Comparison of ENCODE assay signal across 8 cellular contexts in the genomic region with DNA sequence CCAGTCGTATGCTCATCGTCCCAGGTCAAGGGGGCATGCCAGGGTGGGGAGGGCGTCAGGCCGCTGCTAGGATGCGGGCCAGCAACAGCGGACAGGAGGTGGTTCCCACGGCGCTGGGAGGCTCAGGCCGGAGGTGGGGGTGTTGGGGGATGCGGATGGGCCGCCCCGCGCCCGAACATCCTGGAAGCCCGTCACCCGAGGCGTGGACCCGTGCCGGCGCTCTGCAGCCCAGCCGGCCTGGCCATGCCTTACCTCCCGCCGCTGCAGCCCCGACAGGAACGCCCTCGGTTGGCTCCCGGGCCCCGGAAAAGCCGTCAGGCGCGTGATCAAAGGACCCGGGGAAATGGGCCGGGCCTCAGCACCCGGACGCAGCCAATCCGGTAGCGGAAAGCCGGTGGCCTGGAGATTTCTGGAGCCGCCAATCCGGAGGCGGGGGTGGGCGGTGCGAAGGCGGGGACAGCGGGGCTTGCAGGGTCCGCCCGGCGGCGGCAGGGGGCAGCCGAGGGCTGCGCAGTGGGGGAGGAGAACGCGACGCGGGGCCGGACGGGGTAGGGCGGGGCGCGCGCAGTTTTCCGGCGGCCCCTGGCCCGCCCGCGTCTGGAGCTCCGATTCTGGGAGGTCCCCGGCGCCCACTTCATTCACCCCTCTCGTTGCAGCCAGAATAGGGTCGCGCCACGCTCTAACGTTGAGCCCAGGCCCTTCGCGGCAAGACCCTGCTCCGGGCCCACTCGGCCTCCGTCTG. TPM values are rescaled to one million over a fixed set of nuclear protein-coding genes. Genes with fewer than 3 reads are reported as not detected.
DNase-seq lines count a peak whose midpoint lies in the region; ATAC-seq and TF ChIP-seq lines count a peak whose summit lies in the region.

SMIM29 (minus strand) TSS at position 280 of the 742 bp plus-strand sequence. CDS start 1,215 bp downstream, outside the sequence.

- H3K9me3 ChIP-seq in gastroesophageal sphincter = no peaks in the 10 kb centered on the region

- no peaks in the 10 kb centered on the region for H3K27me3 ChIP-seq in gastroesophageal sphincter

- peak; percentile 85 for DNase-seq in GM04504 (ENCODE audit: low read depth)
- peak; percentile 82 for DNase-seq in HFF-Myc (ENCODE audit: extremely low read depth, low read depth)
- peak; percentile 97 for DNase-seq in NB4 (ENCODE audit: low read depth)
- peak; percentile 92 for DNase-seq in SK-N-DZ (ENCODE audit: low spot score)
- peak; percentile 98 for DNase-seq in activated naive CD4-positive, alpha-beta T cell treated with anti-CD3 and anti-CD28 coated beads for 36 hours
- peak; percentile 76 to 99 (median 95) for DNase-seq in nucleus accumbens (lab: John Stamatoyannopoulos, UW)
- peak; percentile 95 for DNase-seq in superior temporal gyrus (ENCODE audit: extremely low spot score)

- peak within 1 kb of the TSS; percentile 57 to 91 (median 86) for H3K27ac ChIP-seq in gastroesophageal sphincter

- TF ChIP-seq EP300 in gastroesophageal sphincter (IDR thresholded peaks at IDR 0.05) = no peak

- peak; percentile 77 for TF ChIP-seq CTCF in HFF-Myc (IDR thresholded peaks at IDR 0.05; ENCODE audit: low read depth, low read length, missing control alignments)
- TF ChIP-seq CTCF in NB4 (IDR thresholded peaks at IDR 0.05; ENCODE audit: low read depth, low read length) = peak; percentile 79
- peak in 3 of 4 experiments; percentile 89 to 99 (median 93) for TF ChIP-seq CTCF in gastroesophageal sphincter (IDR thresholded peaks at IDR 0.05)

- no peaks in the 10 kb centered on the region for H3K27me3 Mint-ChIP-seq in activated naive CD4-positive, alpha-beta T cell treated with anti-CD3 and anti-CD28 coated beads for 36 hours (ENCODE audit: low read depth)

- 0% methylated on average over 1 of the region's 79 CpGs; no CpG with 5 or more reads in 1 of the 2 donors for WGBS in gastroesophageal sphincter (ENCODE audit: low coverage in 1 of 2), 2 donors

- H3K4me1 Mint-ChIP-seq in activated naive CD4-positive, alpha-beta T cell treated with anti-CD3 and anti-CD28 coated beads for 36 hours (ENCODE audit: low read depth) = peaks cover 50% of the 10 kb centered on the region

- H3K4me3 ChIP-seq in HFF-Myc (replicated peaks; ENCODE audit: low read depth, low read length) (peak within 1 kb of the TSS; percentile 68), NB4 (ENCODE audit: low read depth, low read length) (peak within 1 kb of the TSS; percentile 80), gastroesophageal sphincter (peak within 1 kb of the TSS; percentile 62 to 89)

- intact Hi-C loops in activated naive CD4-positive, alpha-beta T cell treated with anti-CD3 and anti-CD28 coated beads for 36 hours (cut with micrococcal nuclease) = loop anchor here (1.0 to 10.0 kb wide), 11 partner anchors 11 to 1054 kb away; partner anchors contain the start of genes COL11A2, NUDT3 and SNRPC

- CTCF ChIA-PET in activated naive CD4-positive, alpha-beta T cell treated with anti-CD3 and anti-CD28 coated beads for 36 hours (lab: Charles Lee) = interaction anchor here (0.5 to 5.1 kb wide), 29 partner anchors 10 to 425 kb away, joined by 3 to 54 read pairs (median 4); partner anchors contain the start of genes NUDT3 and RPS10

- no peaks in the 10 kb centered on the region for H3K36me3 ChIP-seq in gastroesophageal sphincter

- no peaks in the 10 kb centered on the region for H3K9me3 Mint-ChIP-seq in activated naive CD4-positive, alpha-beta T cell treated with anti-CD3 and anti-CD28 coated beads for 36 hours

- TF ChIP-seq POLR2A in NB4 (IDR thresholded peaks at IDR 0.05; ENCODE audit: extremely low read depth, insufficient read length) (peak; percentile 44), gastroesophageal sphincter (IDR thresholded peaks at IDR 0.05) (peak; percentile 15 to 49)

- H3K4me3 Mint-ChIP-seq in activated naive CD4-positive, alpha-beta T cell treated with anti-CD3 and anti-CD28 coated beads for 36 hours = peak within 1 kb of the TSS; percentile 93

- H3K4me1 ChIP-seq in gastroesophageal sphincter = peaks cover 3 to 33% (median 18%) of the 10 kb centered on the region in 3 donors

- ATAC-seq in gastroesophageal sphincter = peak; percentile 94

- H3K27ac Mint-ChIP-seq in activated naive CD4-positive, alpha-beta T cell treated with anti-CD3 and anti-CD28 coated beads for 36 hours = peak within 1 kb of the TSS; percentile 88

- peaks cover 16% of the 10 kb centered on the region for H3K36me3 Mint-ChIP-seq in activated naive CD4-positive, alpha-beta T cell treated with anti-CD3 and anti-CD28 coated beads for 36 hours (ENCODE audit: low read depth)

RNA-seq across cellular contexts. Expression of gene SMIM29, which starts in this region (rescaled TPM):
- polyA plus RNA-seq in SK-N-DZ (2014; cell fraction: cytosol; rRNA removed) = 33.7 and 40.1 TPM in 2 replicates
- polyA plus RNA-seq in SK-N-DZ (2014; cell fraction: nucleus; rRNA removed) = 24.7 and 25.4 TPM in 2 replicates
- total RNA-seq in activated naive CD4-positive, alpha-beta T cell treated with anti-CD3 and anti-CD28 coated beads for 36 hours = 10 to 100 TPM; 11.7 to 13.8 TPM
- total RNA-seq in gastroesophageal sphincter = 10 to 100 TPM in 3 of 4 donors, 1 to 10 TPM in 1; 9.7 to 34.7 (median 22.6) TPM

Comparison
In these comparisons a context has a peak if more than half of its experiments do, and no peak if none do; other contexts are left out.
1. Peak in every context shown above with its lines: DNase-seq, ATAC-seq, H3K4me3 ChIP-seq and H3K27ac ChIP-seq.